ENCODE assay signal across 26 cellular contexts in genomic region chrY:20578206-20578605, GRCh38. TPM values are rescaled to one million over a fixed set of nuclear protein-coding genes. Genes with fewer than 3 reads are reported as not detected.
DNase-seq lines count a peak whose midpoint lies in the region; ATAC-seq and TF ChIP-seq lines count a peak whose summit lies in the region.
"Had no signal": no experiment of that assay in that cellular context is flagged by ENCODE, and none has a peak within 500 bp of the region (broad histone marks: within the 10 kb centered on the region; RNA-seq: fewer than 3 reads in every experiment).

No MANE protein-coding gene starts in this region.

- TF ChIP-seq CTCF in heart left ventricle (IDR thresholded peaks at IDR 0.05), result no peak
- no peak for TF ChIP-seq CTCF in GM23338 (conservative IDR thresholded peaks at IDR 0.05; ENCODE audit: low read depth in 2 of 2)
- TF ChIP-seq CTCF in left lung (IDR thresholded peaks at IDR 0.05), result no peak

- H3K27me3 ChIP-seq in heart left ventricle (no peaks in the 10 kb centered on the region), GM23338 (ENCODE audit: insufficient read depth) (no peaks in the 10 kb centered on the region), iPS-20b (ENCODE audit: insufficient read depth, low read length) (no peaks in the 10 kb centered on the region), left lung (no peaks in the 10 kb centered on the region)
- H3K27me3 ChIP-seq: gastrocnemius medialis, spleen, stomach, tibial nerve had no signal

- no peaks in the 10 kb centered on the region for H3K27me3 Mint-ChIP-seq in GM23338 (ENCODE audit: insufficient read depth, low read depth, poor library complexity)
- H3K27me3 Mint-ChIP-seq in activated T-helper 2 cell treated with anti-CD3 and anti-CD28 coated beads, Interferon-gamma antibody, Interleukin-2, Interleukin-4, amounts not matched to agents 10 μg/mL and 5 μg/mL and 100 μg/mL, durations not matched to agents 14 hours and 24 hours and 36 hours (ENCODE audit: low read depth), result no peaks in the 10 kb centered on the region
- H3K27me3 Mint-ChIP-seq: CD4-positive, alpha-beta memory T cell had no signal

- ATAC-seq in heart left ventricle (no peak), Right ventricle myocardium inferior (no peak), GM23338 (no peak), left lung (no peak)
- ATAC-seq: esophagus mucosa, gastrocnemius medialis, Panc1 had no signal

- TF ChIP-seq POLR2A in heart left ventricle (IDR thresholded peaks at IDR 0.05), result no peak

- peaks cover 30% of the 10 kb centered on the region for H3K79me2 ChIP-seq in GM23338 (replicated peaks; ENCODE audit: insufficient read depth)

- H2AFZ ChIP-seq in GM23338, result no peak overlapping the region

- H3K27ac Mint-ChIP-seq in GM23338, result no peak overlapping the region
- no peak overlapping the region for H3K27ac Mint-ChIP-seq in activated T-helper 2 cell treated with anti-CD3 and anti-CD28 coated beads, Interferon-gamma antibody, Interleukin-2, Interleukin-4, amounts not matched to agents 10 μg/mL and 5 μg/mL and 100 μg/mL, durations not matched to agents 14 hours and 24 hours and 36 hours

- H3K9ac ChIP-seq in iPS-20b (ENCODE audit: low read depth, low read length), result no peak overlapping the region

- H3K4me1 Mint-ChIP-seq in GM23338, result peaks cover 3% of the 10 kb centered on the region; the same call in 1 of the 3 replicates
- peaks cover 19% of the 10 kb centered on the region for H3K4me1 Mint-ChIP-seq in activated T-helper 2 cell treated with anti-CD3 and anti-CD28 coated beads, Interferon-gamma antibody, Interleukin-2, Interleukin-4, amounts not matched to agents 10 μg/mL and 5 μg/mL and 100 μg/mL, durations not matched to agents 14 hours and 24 hours and 36 hours (ENCODE audit: low read depth)

- 0 out of 3 replicates have a peak, but pooled peaks cover 1% of the 10 kb centered on the region for H3K36me3 Mint-ChIP-seq in GM23338 (ENCODE audit: low read depth)
- H3K36me3 Mint-ChIP-seq in activated T-helper 2 cell treated with anti-CD3 and anti-CD28 coated beads, Interferon-gamma antibody, Interleukin-2, Interleukin-4, amounts not matched to agents 10 μg/mL and 5 μg/mL and 100 μg/mL, durations not matched to agents 14 hours and 24 hours and 36 hours (ENCODE audit: low read depth), result peaks cover 30% of the 10 kb centered on the region

- peaks cover 0 to 15% (median 0%) of the 10 kb centered on the region in 12 donors for H3K4me1 ChIP-seq in heart left ventricle
- H3K4me1 ChIP-seq in GM23338 (ENCODE audit: insufficient read depth), result no peaks in the 10 kb centered on the region
- no peaks in the 10 kb centered on the region for H3K4me1 ChIP-seq in iPS-20b (ENCODE audit: insufficient read depth, low read length)
- H3K4me1 ChIP-seq in left lung, result peaks cover 0 to 8% of the 10 kb centered on the region in 2 donors
- H3K4me1 ChIP-seq: tibial nerve had no signal

- WGBS in heart left ventricle, 4 donors, result 46 to 53% methylated on average over 3 of the region's 3 CpGs; no CpG with 5 or more reads in 2 of the 4 donors

- H3K4me3 Mint-ChIP-seq in GM23338, result peak overlapping the region; percentile 64; the same call in 2 of the 3 replicates
- H3K4me3 Mint-ChIP-seq in activated T-helper 2 cell treated with anti-CD3 and anti-CD28 coated beads, Interferon-gamma antibody, Interleukin-2, Interleukin-4, amounts not matched to agents 10 μg/mL and 5 μg/mL and 100 μg/mL, durations not matched to agents 14 hours and 24 hours and 36 hours (ENCODE audit: low read depth), result peak overlapping the region; percentile 72

- H3K9me3 ChIP-seq in heart left ventricle (no peaks in the 10 kb centered on the region), iPS-20b (ENCODE audit: insufficient read depth, low read depth, low read length) (no peaks in the 10 kb centered on the region), left lung (no peaks in the 10 kb centered on the region)
- H3K9me3 ChIP-seq: gastrocnemius medialis, spleen, stomach, tibial nerve had no signal

- intact Hi-C loops in heart left ventricle (cut with DNase I) (loop anchor here in 1 of 10 donors (10.0 kb wide), 1 partner anchor 833 kb away; the partner anchor contains the start of gene KDM5D), Right ventricle myocardium inferior (cut with DNase I) (loop anchor here (10.0 kb wide), 1 partner anchor 1013 kb away; no protein-coding TSS in a partner anchor), left lung (cut with DNase I) (no loop called here)
- intact Hi-C loops in activated T-helper 2 cell treated with anti-CD3 and anti-CD28 coated beads, Interferon-gamma antibody, Interleukin-2, Interleukin-4, amounts not matched to agents 10 μg/mL and 5 μg/mL and 100 μg/mL, durations not matched to agents 14 hours and 24 hours and 36 hours (cut with micrococcal nuclease), result loop anchor here (5.0 to 10.0 kb wide), 3 partner anchors 557 to 833 kb away; partner anchors contain the start of gene KDM5D

- H3K4me3 ChIP-seq in heart left ventricle (peak overlapping the region in 7 of 12 donors; percentile 9 to 87 (median 80)), GM23338 (no peak overlapping the region), iPS-20b (ENCODE audit: low read length) (0 out of 2 replicates have a peak overlapping the region, but pooled peaks have one; percentile 18), left lung (no peak overlapping the region)
- H3K4me3 ChIP-seq: gastrocnemius medialis, SK-N-MC, tibial nerve had no signal

- DNase-seq in heart left ventricle (no peak), Right ventricle myocardium inferior (ENCODE audit: missing footprints) (no peak), GM23338 (ENCODE audit: low spot score) (no peak), CD1c-positive myeloid dendritic cell (ENCODE audit: extremely low spot score) (no peak), OCI-M2 (lab: John Stamatoyannopoulos, UW; ENCODE audit: unreplicated experiment) (no peak), left lung (no peak)
- DNase-seq in activated T-helper 2 cell treated with anti-CD3 and anti-CD28 coated beads, Interferon-gamma antibody, Interleukin-2, Interleukin-4, amounts not matched to agents 10 μg/mL and 5 μg/mL and 100 μg/mL, durations not matched to agents 14 hours and 24 hours and 36 hours (ENCODE audit: low spot score), result no peak
- DNase-seq: activated effector memory CD4-positive, alpha-beta T cell treated with anti-CD3 and anti-CD28 coated beads, Interleukin-2, amount 50 U/mL, for 16 hours; CD4-positive, alpha-beta memory T cell; gastrocnemius medialis; HCEC 1CT; kidney; NCI-H1092; NCI-H1930; NCI-H226; occipital lobe; spleen; stimulated activated CD4-positive, alpha-beta T cell treated with anti-CD3 and anti-CD28 coated beads, Interleukin-4, amount 100 ng/mL, for 1 hour; stomach; T-helper 9 cell had no signal

- H3K36me3 ChIP-seq in heart left ventricle (peaks cover 0 to 31% (median 0%) of the 10 kb centered on the region in 9 donors), GM23338 (ENCODE audit: insufficient read depth) (no peaks in the 10 kb centered on the region), iPS-20b (ENCODE audit: insufficient read depth, low read depth, low read length) (peaks cover 9% of the 10 kb centered on the region; the same call in 1 of the 2 replicates), left lung (no peaks in the 10 kb centered on the region)
- H3K36me3 ChIP-seq: gastrocnemius medialis, stomach, tibial nerve had no signal

- H3F3A ChIP-seq in GM23338 (replicated peaks; ENCODE audit: low read depth), result no peaks in the 10 kb centered on the region

- H3K9me2 ChIP-seq in GM23338 (ENCODE audit: insufficient read depth), result no peaks in the 10 kb centered on the region

- peak overlapping the region in 5 of 12 donors; percentile 49 to 94 (median 93) for H3K27ac ChIP-seq in heart left ventricle
- no peak overlapping the region for H3K27ac ChIP-seq in GM23338 (ENCODE audit: low read depth)
- H3K27ac ChIP-seq in iPS-20b (ENCODE audit: low read length), result no peak overlapping the region
- H3K27ac ChIP-seq in left lung, result no peak overlapping the region
- H3K27ac ChIP-seq: SK-N-MC, stomach, tibial nerve had no signal

- peaks cover 1% of the 10 kb centered on the region; the same call in 2 of the 3 replicates for H3K9me3 Mint-ChIP-seq in GM23338
- peaks cover 2% of the 10 kb centered on the region for H3K9me3 Mint-ChIP-seq in activated T-helper 2 cell treated with anti-CD3 and anti-CD28 coated beads, Interferon-gamma antibody, Interleukin-2, Interleukin-4, amounts not matched to agents 10 μg/mL and 5 μg/mL and 100 μg/mL, durations not matched to agents 14 hours and 24 hours and 36 hours
- H3K9me3 Mint-ChIP-seq: CD4-positive, alpha-beta memory T cell had no signal

- H4K20me1 ChIP-seq in GM23338 (replicated peaks; ENCODE audit: insufficient read depth), result no peaks in the 10 kb centered on the region

- H3K4me2 ChIP-seq in GM23338, result no peak overlapping the region

TF ChIP-seq in GM23338, 12 proteins besides CTCF, POLR2A, EP300 and RAD21 (continues in another document):
- TF ChIP-seq NANOG (IDR thresholded peaks at IDR 0.05; ENCODE audit: borderline replicate concordance) (no peak), ZNF331 (CRISPR knock-in tag; IDR thresholded peaks at IDR 0.05; ENCODE audit: low read depth) (no peak)

RNA-seq across cellular contexts. Expression of gene EIF1AY, which starts 2.6 kb away (rescaled TPM):
- total RNA-seq in heart left ventricle (100 to 1,000 TPM in 4 of 9 donors, not detected in 5; 175 to 276 (median 216) TPM), Right ventricle myocardium inferior (221 TPM), left lung (10 to 100 TPM in 1 of 2 donors, not detected in 1; 35.5 TPM)
- polyA plus RNA-seq in heart left ventricle (10 to 100 TPM; 56.8 to 98.5 TPM), GM23338 (2016; fragmentation: Nextera tagmentation; extraction: Ambion mirVana) (93.0 and 96.1 TPM in 2 replicates)
- 31.3 and 33.0 TPM in 2 replicates for total RNA-seq in GM23338 (2014; rRNA removed; shearing (Covaris generic))
- total RNA-seq in activated T-helper 2 cell treated with anti-CD3 and anti-CD28 coated beads, Interferon-gamma antibody, Interleukin-2, Interleukin-4, amounts not matched to agents 10 μg/mL and 5 μg/mL and 100 μg/mL, durations not matched to agents 14 hours and 24 hours and 36 hours, result 77.3 and 83.1 TPM in 2 replicates
- total RNA-seq: cerebellum, esophagus mucosa, kidney, occipital lobe had no signal
- polyA plus RNA-seq: CD4-positive, alpha-beta memory T cell had no signal

Comparison
In these comparisons a context has a peak if more than half of its experiments do, and no peak if none do; other contexts are left out.
1. H3K4me3 ChIP-seq: peak in heart left ventricle (7 of 12) and iPS-20b (single experiment); none in GM23338 (single experiment) and left lung (0 of 2).
2. intact Hi-C loops: an anchor here in Right ventricle myocardium inferior (10.0 kb wide) and activated T-helper 2 cell treated with anti-CD3 and anti-CD28 coated beads, Interferon-gamma antibody, Interleukin-2, Interleukin-4, amounts not matched to agents 10 μg/mL and 5 μg/mL and 100 μg/mL, durations not matched to agents 14 hours and 24 hours and 36 hours (5.0 to 10.0 kb wide); none called in left lung.